ENCODE assay signal across 8 cellular contexts in the genomic region with DNA sequence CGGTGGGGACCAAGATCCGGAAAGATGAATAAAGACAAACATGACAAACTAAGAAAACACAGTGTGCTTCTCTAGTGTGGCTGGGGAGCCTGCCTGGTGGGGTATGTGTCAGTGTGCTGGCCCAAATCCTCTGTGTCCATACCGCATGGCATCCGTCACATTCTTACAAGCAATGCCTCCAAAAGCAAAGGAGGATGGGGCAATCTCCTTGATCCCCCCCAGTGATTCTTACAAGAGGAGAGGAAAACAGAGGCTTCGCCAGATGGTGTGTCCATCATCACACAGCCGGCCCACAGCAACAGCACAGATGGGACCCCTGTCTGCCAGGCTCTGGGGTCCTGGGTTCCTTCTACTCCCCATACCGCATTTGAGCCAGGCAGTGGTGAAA. TPM values are rescaled to one million over a fixed set of nuclear protein-coding genes. Genes with fewer than 3 reads are reported as not detected.
A peak's percentile ranks its signal among the peaks of the same experiment; 100 is the strongest.
DNase-seq lines count a peak whose midpoint lies in the region; ATAC-seq and TF ChIP-seq lines count a peak whose summit lies in the region.

No MANE protein-coding gene starts in this region.

- H3K4me3 Mint-ChIP-seq in naive B cell = peak overlapping the region; percentile 66 to 85 (median 78)

- no peaks in the 10 kb centered on the region for H3K36me3 ChIP-seq in effector memory CD4-positive, alpha-beta T cell (ENCODE audit: control insufficient read depth, insufficient read depth, low read length)

- peaks cover 9% of the 10 kb centered on the region for H3K4me1 ChIP-seq in effector memory CD4-positive, alpha-beta T cell (ENCODE audit: control insufficient read depth, insufficient read depth, low read length, poor library complexity, severe bottlenecking)

- peaks cover 0 to 21% (median 9%) of the 10 kb centered on the region in 3 donors for H3K27me3 Mint-ChIP-seq in naive B cell

- H3K9me3 ChIP-seq in AG04450 (ENCODE audit: control insufficient read depth, insufficient read depth, low read length) = no peaks in the 10 kb centered on the region; the same call in 1 of the 2 replicates
- H3K9me3 ChIP-seq in effector memory CD4-positive, alpha-beta T cell (ENCODE audit: control insufficient read depth, low read length) = no peaks in the 10 kb centered on the region

- POLR2A ChIA-PET in AG04450 (lab: Yijun Ruan, JAX) = interaction anchor here (1.0 to 1.6 kb wide), 3 partner anchors 16 to 123 kb away, joined by 3 to 5 read pairs (median 3); partner anchors contain the start of gene ARPC4

- no peak for DNase-seq in AG04450 (ENCODE audit: low read depth, low spot score)
- DNase-seq in LNCaP clone FGC (ENCODE audit: low read depth) = no peak
- DNase-seq in choroid plexus epithelial cell (ENCODE audit: low read depth) = peak; percentile 53
- no peak for DNase-seq in naive B cell
- no peak for DNase-seq in NCI-H748 treated with DMSO at 0.1 percent for 48 hours (lab: John Stamatoyannopoulos, UW)
- DNase-seq in effector memory CD4-positive, alpha-beta T cell = no peak
- DNase-seq in effector CD8-positive, alpha-beta T cell (lab: John Stamatoyannopoulos, UW) = no peak
- no peak for DNase-seq in Kasumi-1 (lab: John Stamatoyannopoulos, UW)

- no peak for ATAC-seq in naive B cell (ENCODE audit: low read depth in 2 of 2)

- H3K36me3 Mint-ChIP-seq in naive B cell = no peaks in the 10 kb centered on the region

- H3K4me1 Mint-ChIP-seq in naive B cell = peaks cover 9 to 25% (median 19%) of the 10 kb centered on the region in 3 donors

- H3K9me3 Mint-ChIP-seq in naive B cell = no peaks in the 10 kb centered on the region

- no peaks in the 10 kb centered on the region for H3K27me3 ChIP-seq in AG04450 (ENCODE audit: control insufficient read depth, insufficient read depth, low read length)
- no peaks in the 10 kb centered on the region for H3K27me3 ChIP-seq in effector memory CD4-positive, alpha-beta T cell (replicated peaks; ENCODE audit: control insufficient read depth, insufficient read depth, low read length, poor library complexity, severe bottlenecking)

- peak overlapping the region; percentile 81 for H3K27ac ChIP-seq in AG04450 (ENCODE audit: low read depth, low read length)
- no peak overlapping the region for H3K27ac ChIP-seq in effector memory CD4-positive, alpha-beta T cell (ENCODE audit: insufficient read depth, low read length, poor library complexity, severe bottlenecking)

- no peak for TF ChIP-seq CTCF in AG04450 (IDR thresholded peaks at IDR 0.05; ENCODE audit: low read depth, low read length)
- TF ChIP-seq CTCF in LNCaP clone FGC (IDR thresholded peaks at IDR 0.05; ENCODE audit: control insufficient read depth, extremely low read depth, insufficient read depth) = no peak
- TF ChIP-seq CTCF in choroid plexus epithelial cell (conservative IDR thresholded peaks at IDR 0.05; ENCODE audit: low read depth, low read length) = no peak

- CTCF ChIA-PET in AG04450 (lab: Charles Lee) = interaction anchor here (1.0 to 2.6 kb wide), 3 partner anchors 15 to 69 kb away, joined by 3 to 17 read pairs (median 5); no protein-coding TSS in a partner anchor

- H3K27ac Mint-ChIP-seq in naive B cell = peak overlapping the region in 2 of 6 donors; percentile 36 to 42

- H3K4me3 ChIP-seq in AG04450 (ENCODE audit: low read depth, low read length) (peak overlapping the region; percentile 66), LNCaP clone FGC (ENCODE audit: low read depth, low read length) (peak overlapping the region; percentile 64), choroid plexus epithelial cell (ENCODE audit: low read depth, low read length) (peak overlapping the region; percentile 56)
- no peak overlapping the region for H3K4me3 ChIP-seq in effector memory CD4-positive, alpha-beta T cell (ENCODE audit: insufficient read depth, low read depth, low read length, poor library complexity, severe bottlenecking)

RNA-seq across cellular contexts. Expression of gene IL17RC, which starts 0.6 kb away (rescaled TPM):
- 17.3 and 24.4 TPM in 2 replicates for polyA plus RNA-seq in AG04450 (2011; rRNA removed)
- polyA minus RNA-seq in AG04450 (2011; rRNA and poly(A)+ RNA removed) = 20.6 and 33.6 TPM in 2 replicates
- polyA plus RNA-seq in naive B cell (ENCODE audit: low read depth in 6 of 6) = 1 to 10 TPM; 3.9 to 9.1 (median 7.6) TPM

RNA-seq across cellular contexts. Expression of gene IL17RE, which starts 13.7 kb away (rescaled TPM):
- polyA plus RNA-seq in AG04450 (2011; rRNA removed) (2.0 and 2.1 TPM in 2 replicates), naive B cell (ENCODE audit: low read depth in 6 of 6) (not detected)
- 3.5 and 5.1 TPM in 2 replicates for polyA minus RNA-seq in AG04450 (2011; rRNA and poly(A)+ RNA removed)

RNA-seq across cellular contexts. Expression of gene CRELD1, which starts 17.3 kb away (rescaled TPM):
- polyA plus RNA-seq in AG04450 (2011; rRNA removed) (29.5 TPM in 2 replicates), naive B cell (ENCODE audit: low read depth in 6 of 6) (10 to 100 TPM; 16.5 to 60.6 (median 27.5) TPM)
- polyA minus RNA-seq in AG04450 (2011; rRNA and poly(A)+ RNA removed) = 11.0 and 16.5 TPM in 2 replicates

RNA-seq across cellular contexts. Expression of gene JAGN1, which starts 25.9 kb away (rescaled TPM):
- polyA plus RNA-seq in AG04450 (2011; rRNA removed) (44.4 and 47.9 TPM in 2 replicates), naive B cell (ENCODE audit: low read depth in 6 of 6) (10 to 100 TPM; 53.2 to 70.4 (median 59.7) TPM)
- 38.3 and 45.5 TPM in 2 replicates for polyA minus RNA-seq in AG04450 (2011; rRNA and poly(A)+ RNA removed)

RNA-seq across cellular contexts. Expression of gene PRRT3, which starts 35.9 kb away (rescaled TPM):
- polyA plus RNA-seq in AG04450 (2011; rRNA removed) (3.4 and 4.2 TPM in 2 replicates), naive B cell (ENCODE audit: low read depth in 6 of 6) (under 1 TPM; 0.22 to 0.82 (median 0.52) TPM)
- polyA minus RNA-seq in AG04450 (2011; rRNA and poly(A)+ RNA removed) = 8.9 and 10.9 TPM in 2 replicates
